ENCODE assay signal across 9 cellular contexts in the genomic region with DNA sequence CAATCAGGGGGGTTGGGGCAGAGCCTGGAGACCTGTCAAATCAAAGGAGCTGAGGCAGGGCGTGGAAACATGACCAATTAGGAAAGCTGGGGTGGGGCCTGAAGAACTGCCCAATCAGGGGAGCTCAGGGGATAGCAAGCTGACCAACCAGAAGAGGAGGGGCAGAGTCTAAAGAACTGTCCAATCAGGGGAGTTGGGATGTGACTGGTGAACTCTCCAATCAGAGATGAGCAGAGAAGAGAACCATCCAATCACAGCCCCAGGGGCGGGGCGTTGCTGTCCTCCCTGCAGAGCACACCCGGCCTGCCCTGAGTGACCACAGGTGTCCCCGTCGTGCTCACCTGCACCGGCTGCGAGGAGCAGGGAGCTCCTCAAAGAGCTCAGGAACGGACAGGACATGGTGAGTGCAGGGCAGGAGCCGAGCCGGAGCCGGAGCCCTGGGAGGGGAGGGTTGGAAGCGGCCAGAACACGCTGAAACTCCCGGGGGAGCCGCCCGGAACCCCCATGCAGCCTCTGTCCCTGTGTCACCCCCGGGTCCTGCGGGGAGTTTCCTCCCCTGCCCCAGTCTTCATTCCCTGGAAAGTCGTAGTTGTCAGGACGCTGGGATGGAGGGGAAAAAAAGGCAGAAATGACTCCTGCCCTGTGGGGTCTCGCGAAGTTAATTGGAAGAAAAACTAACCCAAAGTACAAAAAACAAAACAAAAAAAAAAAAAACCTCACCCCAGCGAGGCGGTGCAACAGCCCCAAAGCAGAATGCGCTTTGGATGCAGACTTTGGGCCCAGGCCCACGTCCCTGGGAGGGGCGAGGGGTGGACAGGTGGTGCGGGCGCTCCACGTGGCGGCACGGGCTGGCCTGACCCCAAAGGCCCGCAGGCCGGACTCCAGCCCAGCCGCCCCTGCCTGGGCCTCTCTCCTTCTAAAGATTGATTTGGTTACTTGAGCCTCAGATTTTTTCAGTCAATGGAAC.
DNase-seq lines count a peak whose midpoint lies in the region; ATAC-seq and TF ChIP-seq lines count a peak whose summit lies in the region.
"Had no signal": no experiment of that assay in that cellular context is flagged by ENCODE, and none has a peak within 500 bp of the region (broad histone marks: within the 10 kb centered on the region; RNA-seq: fewer than 3 reads in every experiment).

A gene (plus strand): TSS at position 311 of the 967 bp plus-strand sequence. CDS start 87 bp downstream, at position 398.

- TF ChIP-seq CTCF in LNCaP clone FGC (IDR thresholded peaks at IDR 0.05; ENCODE audit: control insufficient read depth, extremely low read depth, insufficient read depth) = no peak

- H3K4me3 Mint-ChIP-seq in stimulated activated memory B cell treated with anti-CD40 and anti-IgM and Interleukin-4, amounts not matched to agents 10 μg/mL and 1 μg/mL and 100 μg/mL, for 72 hours = no peak within 1 kb of the TSS

- peaks cover 30% of the 10 kb centered on the region for H3K27me3 Mint-ChIP-seq in stimulated activated memory B cell treated with anti-CD40 and anti-IgM and Interleukin-4, amounts not matched to agents 10 μg/mL and 1 μg/mL and 100 μg/mL, for 72 hours

- DNase-seq in DMS53 treated with DMSO at 0.1 percent for 48 hours (lab: John Stamatoyannopoulos, UW; ENCODE audit: unreplicated experiment) (peak; percentile 95), LNCaP clone FGC (ENCODE audit: low read depth) (peak; percentile 59), SHP77 (lab: John Stamatoyannopoulos, UW) (peak; percentile 97 to 98), kidney tubule cell (ENCODE audit: low spot score) (peak; percentile 88), GM19240 (ENCODE audit: insufficient read length, low spot score) (no peak)
- DNase-seq in NK-92 treated with Interleukin-12 subunit alpha and Interleukin-12 subunit beta, amount 100 ng/mL, for 24 hours (lab: John Stamatoyannopoulos, UW) = no peak
- DNase-seq: colonic mucosa had no signal

- peaks cover 8% of the 10 kb centered on the region for H3K9me3 Mint-ChIP-seq in stimulated activated memory B cell treated with anti-CD40 and anti-IgM and Interleukin-4, amounts not matched to agents 10 μg/mL and 1 μg/mL and 100 μg/mL, for 72 hours

- H3K27ac Mint-ChIP-seq in stimulated activated memory B cell treated with anti-CD40 and anti-IgM and Interleukin-4, amounts not matched to agents 10 μg/mL and 1 μg/mL and 100 μg/mL, for 72 hours = no peak within 1 kb of the TSS

- ATAC-seq in GM18909 (IDR thresholded peaks at IDR 0.05; ENCODE audit: poor library complexity, unreplicated experiment) = no peak
- no peak for ATAC-seq in stimulated activated memory B cell treated with anti-CD40 and anti-IgM and Interleukin-4, amounts not matched to agents 10 μg/mL and 1 μg/mL and 100 μg/mL, for 72 hours

- H3K4me1 Mint-ChIP-seq in stimulated activated memory B cell treated with anti-CD40 and anti-IgM and Interleukin-4, amounts not matched to agents 10 μg/mL and 1 μg/mL and 100 μg/mL, for 72 hours = peaks cover 8% of the 10 kb centered on the region

- H3K4me3 ChIP-seq in LNCaP clone FGC (ENCODE audit: low read depth, low read length) = peak within 1 kb of the TSS; percentile 37
- H3K4me3 ChIP-seq: colonic mucosa had no signal

- no peaks in the 10 kb centered on the region for H3K36me3 Mint-ChIP-seq in stimulated activated memory B cell treated with anti-CD40 and anti-IgM and Interleukin-4, amounts not matched to agents 10 μg/mL and 1 μg/mL and 100 μg/mL, for 72 hours

Comparison
In these comparisons a context has a peak if more than half of its experiments do, and no peak if none do; other contexts are left out.
1. DNase-seq: peak in DMS53 treated with DMSO at 0.1 percent for 48 hours (single experiment), LNCaP clone FGC (single experiment), SHP77 (2 of 2) and kidney tubule cell (single experiment); none in NK-92 treated with Interleukin-12 subunit alpha and Interleukin-12 subunit beta, amount 100 ng/mL, for 24 hours (single experiment) and GM19240 (single experiment).